Comparison of ENCODE assay signal across 22 cellular contexts in genomic region chr17:6547336-6547735, GRCh38. TPM values are rescaled to one million over a fixed set of nuclear protein-coding genes. Genes with fewer than 3 reads are reported as not detected.
DNase-seq lines count a peak whose midpoint lies in the region; ATAC-seq and TF ChIP-seq lines count a peak whose summit lies in the region.
"Had no signal": no experiment of that assay in that cellular context is flagged by ENCODE, and none has a peak within 500 bp of the region (broad histone marks: within the 10 kb centered on the region; RNA-seq: fewer than 3 reads in every experiment).

No MANE protein-coding gene starts in this region.

- H2BK15ac ChIP-seq in neuronal stem cell (ENCODE audit: low read length): no peak overlapping the region

- H4K8ac ChIP-seq in neuronal stem cell (ENCODE audit: low read depth, low read length): no peak overlapping the region

- TF ChIP-seq CTCF in HEK293 (tag by site-specific recombination; IDR thresholded peaks at IDR 0.05) (no peak), RWPE1 (conservative IDR thresholded peaks at IDR 0.05; ENCODE audit: low read depth) (no peak), left lung (IDR thresholded peaks at IDR 0.05) (no peak), Peyer's patch (IDR thresholded peaks at IDR 0.05) (no peak)

- no peak overlapping the region for H2BK12ac ChIP-seq in neuronal stem cell (ENCODE audit: low read length)

- H3K4me3 ChIP-seq in HEK293 (ENCODE audit: low read depth, low read length) (no peak overlapping the region), neuronal stem cell (ENCODE audit: low read length in 2 of 2) (no peak overlapping the region), left lung (no peak overlapping the region), Peyer's patch (no peak overlapping the region)
- H3K4me3 ChIP-seq: A549, SK-N-MC had no signal

- no peaks in the 10 kb centered on the region for H3K4me1 ChIP-seq in HEK293 (ENCODE audit: control insufficient read depth, insufficient read depth, low read length)
- peaks cover 0 to 11% of the 10 kb centered on the region in 2 donors for H3K4me1 ChIP-seq in neuronal stem cell (ENCODE audit: control insufficient read depth in 2 of 2, insufficient read depth in 1 of 2, low read depth in 1 of 2, low read length in 2 of 2)
- H3K4me1 ChIP-seq in left lung: peaks cover 0 to 16% of the 10 kb centered on the region in 2 donors
- H3K4me1 ChIP-seq in Peyer's patch: peaks cover 0 to 14% (median 0%) of the 10 kb centered on the region in 4 donors
- H3K4me1 ChIP-seq: Caco-2 had no signal

- no peak for ATAC-seq in left lung
- ATAC-seq: A549 had no signal

- H4K91ac ChIP-seq in neuronal stem cell (ENCODE audit: low read depth, low read length, poor library complexity): no peak overlapping the region

- H3K36me3 ChIP-seq in HEK293 (ENCODE audit: control insufficient read depth in 2 of 2, insufficient read depth in 1 of 2, low read length in 2 of 2) (no peaks in the 10 kb centered on the region), neuronal stem cell (replicated peaks in 1 of 2; ENCODE audit: control insufficient read depth in 2 of 2, insufficient read depth in 2 of 2, low read length in 2 of 2) (no peaks in the 10 kb centered on the region), left lung (no peaks in the 10 kb centered on the region), Peyer's patch (no peaks in the 10 kb centered on the region)

- intact Hi-C loops in left lung (cut with DNase I): no loop called here

- H3K9me3 ChIP-seq in HEK293 (ENCODE audit: control insufficient read depth, insufficient read depth, low read depth, low read length): no peaks in the 10 kb centered on the region
- H3K9me3 ChIP-seq in neuronal stem cell (replicated peaks in 1 of 2; ENCODE audit: control insufficient read depth in 2 of 2, insufficient read depth in 1 of 2, low read depth in 1 of 2, low read length in 2 of 2): no peaks in the 10 kb centered on the region
- no peaks in the 10 kb centered on the region for H3K9me3 ChIP-seq in left lung
- no peaks in the 10 kb centered on the region for H3K9me3 ChIP-seq in Peyer's patch
- H3K9me3 ChIP-seq: A549, Caco-2 had no signal

- CTCF ChIA-PET in HEK293 (lab: Yijun Ruan, JAX): interaction anchor here (2.0 kb wide), 1 partner anchor 74 kb away, joined by 10 read pairs; no protein-coding TSS in a partner anchor
- CTCF ChIA-PET in RWPE1 (lab: Yijun Ruan, JAX): interaction anchor here (1.9 kb wide), 1 partner anchor 75 kb away, joined by 5 read pairs; no protein-coding TSS in a partner anchor

- H2BK120ac ChIP-seq in neuronal stem cell (ENCODE audit: low read depth, low read length): no peak overlapping the region

- H3K18ac ChIP-seq in neuronal stem cell (ENCODE audit: low read length): peak overlapping the region; percentile 77

- no peak overlapping the region for H3K9ac ChIP-seq in neuronal stem cell (ENCODE audit: low read depth, low read length, poor library complexity)

- no peak overlapping the region for H2BK5ac ChIP-seq in neuronal stem cell (ENCODE audit: low read length)

- H2AK5ac ChIP-seq in neuronal stem cell (ENCODE audit: low read depth, low read length): no peak overlapping the region

- POLR2A ChIA-PET in HEK293 (lab: Yijun Ruan, JAX): no interaction called here
- POLR2A ChIA-PET in RWPE1 (lab: Yijun Ruan, JAX; ENCODE audit: low non-redundant PET): no interaction called here

- peak overlapping the region; percentile 23 for H3K14ac ChIP-seq in neuronal stem cell (ENCODE audit: low read length)

- H3K27me3 ChIP-seq in neuronal stem cell (ENCODE audit: control insufficient read depth in 3 of 3, insufficient read depth in 3 of 3, low read depth in 1 of 3, low read length in 3 of 3): no peaks in the 10 kb centered on the region
- no peaks in the 10 kb centered on the region for H3K27me3 ChIP-seq in left lung
- no peaks in the 10 kb centered on the region for H3K27me3 ChIP-seq in Peyer's patch

- no peak for TF ChIP-seq POLR2A in Peyer's patch (IDR thresholded peaks at IDR 0.05)

- H3K23ac ChIP-seq in neuronal stem cell (ENCODE audit: low read depth, low read length, poor library complexity): no peak overlapping the region

- WGBS in neuronal stem cell (ENCODE audit: extremely low coverage in 2 of 2, insufficient read length in 2 of 2, insufficient replicate concordance in 1 of 2), 2 donors: no CpG with 5 or more reads among the region's 6 CpGs

- no peak overlapping the region for H3K4me2 ChIP-seq in neuronal stem cell (ENCODE audit: insufficient read depth, low read length, poor library complexity, severe bottlenecking)
- H3K4me2 ChIP-seq: A549 had no signal

- no peak overlapping the region for H3K4ac ChIP-seq in neuronal stem cell (ENCODE audit: low read length)

- H3K27ac ChIP-seq in HEK293 (ENCODE audit: extremely low read depth, low read depth, low read length): no peak overlapping the region
- peak overlapping the region; percentile 100 for H3K27ac ChIP-seq in RWPE1
- H3K27ac ChIP-seq in neuronal stem cell (replicated peaks; ENCODE audit: low read length): no peak overlapping the region
- H3K27ac ChIP-seq in left lung: no peak overlapping the region
- H3K27ac ChIP-seq in Peyer's patch: no peak overlapping the region
- H3K27ac ChIP-seq: A549, SK-N-MC had no signal

- peak; percentile 24 for DNase-seq in NCI-H345 (lab: John Stamatoyannopoulos, UW)
- DNase-seq in NCI-H345 treated with DMSO at 0.1 percent for 48 hours (lab: John Stamatoyannopoulos, UW; ENCODE audit: unreplicated experiment): no peak
- DNase-seq in RWPE1 (ENCODE audit: low spot score): no peak
- DNase-seq in neuronal stem cell (ENCODE audit: low spot score): no peak
- no peak for DNase-seq in NCI-H82 (lab: John Stamatoyannopoulos, UW)
- no peak for DNase-seq in left lung
- DNase-seq in Peyer's patch: no peak
- DNase-seq: Caco-2; CD4-positive, CD25-positive, alpha-beta regulatory T cell; DMS153; GDM1; GOT3; HCEC 1CT; KG1; NCI-H1092; NCI-H1930; NCI-H774; OCI-M1; SHP77 treated with DMSO at 0.1 percent for 48 hours had no signal

- H3K79me1 ChIP-seq in neuronal stem cell (ENCODE audit: low read depth, low read length): no peaks in the 10 kb centered on the region

- no peak overlapping the region for H2AFZ ChIP-seq in neuronal stem cell (ENCODE audit: low read length)

TF ChIP-seq in HEK293, 187 proteins besides CTCF, POLR2A, EP300 and RAD21:
- no peak for TF ChIP-seq ZNF830 (tag by site-specific recombination; IDR thresholded peaks at IDR 0.05; ENCODE audit: low read depth)
- peak; percentile 72 for TF ChIP-seq GLIS1 (tag by site-specific recombination; IDR thresholded peaks at IDR 0.05)
- TF ChIP-seq TSHZ1 (tag by site-specific recombination; IDR thresholded peaks at IDR 0.05; ENCODE audit: borderline replicate concordance): no peak
- TF ChIP-seq ZNF248 (tag by site-specific recombination; IDR thresholded peaks at IDR 0.05): no peak
- TF ChIP-seq ZNF610 (tag by site-specific recombination; IDR thresholded peaks at IDR 0.05; ENCODE audit: borderline replicate concordance): no peak
- TF ChIP-seq ZIC2 (tag by site-specific recombination; IDR thresholded peaks at IDR 0.05): peak; percentile 51
- no peak for TF ChIP-seq ZNF501 (tag by site-specific recombination; IDR thresholded peaks at IDR 0.05)
- TF ChIP-seq ZNF701 (tag by site-specific recombination; IDR thresholded peaks at IDR 0.05): no peak
- TF ChIP-seq ZNF621 (tag by site-specific recombination; IDR thresholded peaks at IDR 0.05): no peak
- no peak for TF ChIP-seq SCRT1 (tag by site-specific recombination; IDR thresholded peaks at IDR 0.05; ENCODE audit: borderline replicate concordance)
- TF ChIP-seq ZNF558 (tag by site-specific recombination; IDR thresholded peaks at IDR 0.05): no peak
- no peak for TF ChIP-seq ZNF23 (tag by site-specific recombination; IDR thresholded peaks at IDR 0.05; ENCODE audit: borderline replicate concordance)
- no peak for TF ChIP-seq MEIS1 (CRISPR knock-in tag; IDR thresholded peaks at IDR 0.05; ENCODE audit: borderline replicate concordance)
TF ChIP-seq in HEK293: peak in this region for 2.

RNA-seq across cellular contexts. Expression of gene PITPNM3, which starts 9.0 kb away (rescaled TPM):
- 2.0 TPM for polyA plus RNA-seq in neuronal stem cell (2013, experiment 1 of 2)
- 2.0 TPM for polyA plus RNA-seq in neuronal stem cell (2013, experiment 2 of 2)
- total RNA-seq in left lung (10 to 100 TPM; 12.3 to 13.8 TPM), Peyer's patch (1 to 10 TPM; 2.1 to 5.4 (median 4.0) TPM)
